In the genomic region with DNA sequence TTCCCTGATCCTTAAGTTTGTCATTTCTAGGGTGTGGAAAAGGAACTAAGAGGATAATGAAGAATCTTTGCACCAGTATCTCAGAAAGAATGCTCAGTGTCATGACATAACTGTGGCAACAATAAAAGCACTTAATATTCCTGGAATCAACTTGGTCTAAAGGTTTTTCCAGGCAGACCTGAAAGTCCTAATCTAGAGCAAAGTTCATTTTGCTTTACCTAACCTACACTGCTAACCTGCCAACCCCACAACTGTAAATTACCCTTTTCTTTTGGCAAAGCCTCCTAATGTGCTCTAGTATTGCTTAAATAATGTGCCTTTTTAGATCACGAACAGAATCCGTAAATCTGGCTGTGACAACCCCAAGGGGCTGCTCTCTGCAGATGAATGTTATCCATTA, we compare ENCODE assay signal across 19 cellular contexts.
"Had no signal": no experiment of that assay in that cellular context is flagged by ENCODE, and none has a peak within 500 bp of the region (broad histone marks: within the 10 kb centered on the region; RNA-seq: fewer than 3 reads in every experiment).

No MANE protein-coding gene starts in this region.

- H3K27me3 Mint-ChIP-seq: naive thymus-derived CD8-positive, alpha-beta T cell; type B pancreatic cell had no signal

- H3K27ac Mint-ChIP-seq: type B pancreatic cell had no signal

- H3K9me3 Mint-ChIP-seq: naive thymus-derived CD8-positive, alpha-beta T cell; neural crest cell; type B pancreatic cell had no signal

- DNase-seq: dermis blood vessel endothelial cell; esophagus squamous epithelium; foreskin fibroblast; glutamatergic neuron; islet precursor cell; left ventricle myocardium inferior; mesendoderm; naive thymus-derived CD8-positive, alpha-beta T cell; posterior cingulate gyrus; sigmoid colon; stimulated activated CD4-positive, alpha-beta T cell treated with anti-CD3 and anti-CD28 coated beads, Interleukin-12 subunit alpha, Interleukin-12 subunit beta, amount 100 ng/mL, for 4 hours; stimulated activated naive CD8-positive, alpha-beta T cell treated with anti-CD3 and anti-CD28 coated beads, Interleukin-15, Interleukin-2, amounts not matched to agents 100 U/mL and 50 U/mL, for 24 hours; thyroid gland had no signal

- ATAC-seq: gastroesophageal sphincter; naive thymus-derived CD8-positive, alpha-beta T cell; stimulated activated naive CD8-positive, alpha-beta T cell treated with anti-CD3 and anti-CD28 coated beads, Interleukin-15, Interleukin-2, amounts not matched to agents 100 U/mL and 50 U/mL, for 24 hours had no signal

- H3K27ac ChIP-seq: esophagus squamous epithelium, gastroesophageal sphincter, left ventricle myocardium inferior, sigmoid colon, skin epidermis, suprapubic skin, thyroid gland had no signal

- H3K4me3 ChIP-seq: esophagus squamous epithelium, gastroesophageal sphincter, left ventricle myocardium inferior, lung, sigmoid colon, skin epidermis, suprapubic skin, thyroid gland had no signal

- H3K4me3 Mint-ChIP-seq: naive thymus-derived CD8-positive, alpha-beta T cell; neural crest cell; type B pancreatic cell had no signal

- H3K27me3 ChIP-seq: esophagus squamous epithelium, gastroesophageal sphincter, sigmoid colon, suprapubic skin, thyroid gland had no signal

- H3K9me3 ChIP-seq: esophagus squamous epithelium, gastroesophageal sphincter, left ventricle myocardium inferior, sigmoid colon, suprapubic skin, thyroid gland had no signal
